Comparison of ENCODE assay signal across 9 cellular contexts in genomic region chr22:18522762-18523161, GRCh38. TPM values are rescaled to one million over a fixed set of nuclear protein-coding genes. Genes with fewer than 3 reads are reported as not detected.
"Had no signal": no experiment of that assay in that cellular context is flagged by ENCODE, and none has a peak within 500 bp of the region (broad histone marks: within the 10 kb centered on the region; RNA-seq: fewer than 3 reads in every experiment).

No MANE protein-coding gene starts in this region.

RNA-seq across cellular contexts. Expression of gene GGTLC3, which starts 4.8 kb away (rescaled TPM):
- total RNA-seq: OCI-LY7, PC-3, PC-9, Right ventricle myocardium inferior, Right ventricle myocardium superior, RPMI7951, SK-MEL-5, T-cell had no signal
- polyA plus RNA-seq: SK-N-SH had no signal

RNA-seq across cellular contexts. Expression of gene TMEM191B, which starts 4.8 kb away (rescaled TPM):
- total RNA-seq: RPMI7951 had no signal
